1 cellular context compared by ENCODE assay signal in the genomic region with DNA sequence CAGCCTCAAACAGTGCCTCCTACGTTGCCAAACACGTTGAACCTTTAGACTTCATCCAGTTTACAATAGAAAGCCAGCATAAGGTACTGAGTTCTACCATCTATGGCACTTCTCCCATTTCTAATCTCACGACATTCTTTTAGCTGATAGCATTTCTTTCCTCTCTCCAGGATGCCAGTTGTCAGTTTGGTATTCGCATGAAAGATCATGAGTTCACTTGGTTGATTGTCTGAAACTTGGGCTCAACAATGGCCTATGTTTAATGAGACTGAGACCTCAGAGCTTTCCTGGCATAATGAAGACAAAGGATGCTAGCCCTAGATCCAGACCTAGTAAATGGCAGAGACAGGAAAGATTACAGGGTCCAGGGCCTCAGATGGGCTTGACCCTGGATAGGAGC.
TF ChIP-seq lines count a peak whose summit lies in the region.

No MANE protein-coding gene starts in this region.

TF ChIP-seq in GM23338, 12 proteins besides CTCF, POLR2A, EP300 and RAD21:
- TF ChIP-seq, protein P1, sequence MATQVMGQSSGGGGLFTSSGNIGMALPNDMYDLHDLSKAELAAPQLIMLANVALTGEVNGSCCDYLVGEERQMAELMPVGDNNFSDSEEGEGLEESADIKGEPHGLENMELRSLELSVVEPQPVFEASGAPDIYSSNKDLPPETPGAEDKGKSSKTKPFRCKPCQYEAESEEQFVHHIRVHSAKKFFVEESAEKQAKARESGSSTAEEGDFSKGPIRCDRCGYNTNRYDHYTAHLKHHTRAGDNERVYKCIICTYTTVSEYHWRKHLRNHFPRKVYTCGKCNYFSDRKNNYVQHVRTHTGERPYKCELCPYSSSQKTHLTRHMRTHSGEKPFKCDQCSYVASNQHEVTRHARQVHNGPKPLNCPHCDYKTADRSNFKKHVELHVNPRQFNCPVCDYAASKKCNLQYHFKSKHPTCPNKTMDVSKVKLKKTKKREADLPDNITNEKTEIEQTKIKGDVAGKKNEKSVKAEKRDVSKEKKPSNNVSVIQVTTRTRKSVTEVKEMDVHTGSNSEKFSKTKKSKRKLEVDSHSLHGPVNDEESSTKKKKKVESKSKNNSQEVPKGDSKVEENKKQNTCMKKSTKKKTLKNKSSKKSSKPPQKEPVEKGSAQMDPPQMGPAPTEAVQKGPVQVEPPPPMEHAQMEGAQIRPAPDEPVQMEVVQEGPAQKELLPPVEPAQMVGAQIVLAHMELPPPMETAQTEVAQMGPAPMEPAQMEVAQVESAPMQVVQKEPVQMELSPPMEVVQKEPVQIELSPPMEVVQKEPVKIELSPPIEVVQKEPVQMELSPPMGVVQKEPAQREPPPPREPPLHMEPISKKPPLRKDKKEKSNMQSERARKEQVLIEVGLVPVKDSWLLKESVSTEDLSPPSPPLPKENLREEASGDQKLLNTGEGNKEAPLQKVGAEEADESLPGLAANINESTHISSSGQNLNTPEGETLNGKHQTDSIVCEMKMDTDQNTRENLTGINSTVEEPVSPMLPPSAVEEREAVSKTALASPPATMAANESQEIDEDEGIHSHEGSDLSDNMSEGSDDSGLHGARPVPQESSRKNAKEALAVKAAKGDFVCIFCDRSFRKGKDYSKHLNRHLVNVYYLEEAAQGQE (IDR thresholded peaks at IDR 0.05; ENCODE audit: unreplicated experiment): no peak
- TF ChIP-seq, protein P2, sequence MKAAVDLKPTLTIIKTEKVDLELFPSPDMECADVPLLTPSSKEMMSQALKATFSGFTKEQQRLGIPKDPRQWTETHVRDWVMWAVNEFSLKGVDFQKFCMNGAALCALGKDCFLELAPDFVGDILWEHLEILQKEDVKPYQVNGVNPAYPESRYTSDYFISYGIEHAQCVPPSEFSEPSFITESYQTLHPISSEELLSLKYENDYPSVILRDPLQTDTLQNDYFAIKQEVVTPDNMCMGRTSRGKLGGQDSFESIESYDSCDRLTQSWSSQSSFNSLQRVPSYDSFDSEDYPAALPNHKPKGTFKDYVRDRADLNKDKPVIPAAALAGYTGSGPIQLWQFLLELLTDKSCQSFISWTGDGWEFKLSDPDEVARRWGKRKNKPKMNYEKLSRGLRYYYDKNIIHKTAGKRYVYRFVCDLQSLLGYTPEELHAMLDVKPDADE (IDR thresholded peaks at IDR 0.05): no peak
- no peak for TF ChIP-seq POLR2AphosphoS5 (IDR thresholded peaks at IDR 0.05; ENCODE audit: low read depth)
- TF ChIP-seq JUNB (IDR thresholded peaks at IDR 0.05; ENCODE audit: unreplicated experiment): no peak
- no peak for TF ChIP-seq CREB1 (CRISPR knock-in tag; IDR thresholded peaks at IDR 0.05; ENCODE audit: low read depth)
- TF ChIP-seq, protein P3, sequence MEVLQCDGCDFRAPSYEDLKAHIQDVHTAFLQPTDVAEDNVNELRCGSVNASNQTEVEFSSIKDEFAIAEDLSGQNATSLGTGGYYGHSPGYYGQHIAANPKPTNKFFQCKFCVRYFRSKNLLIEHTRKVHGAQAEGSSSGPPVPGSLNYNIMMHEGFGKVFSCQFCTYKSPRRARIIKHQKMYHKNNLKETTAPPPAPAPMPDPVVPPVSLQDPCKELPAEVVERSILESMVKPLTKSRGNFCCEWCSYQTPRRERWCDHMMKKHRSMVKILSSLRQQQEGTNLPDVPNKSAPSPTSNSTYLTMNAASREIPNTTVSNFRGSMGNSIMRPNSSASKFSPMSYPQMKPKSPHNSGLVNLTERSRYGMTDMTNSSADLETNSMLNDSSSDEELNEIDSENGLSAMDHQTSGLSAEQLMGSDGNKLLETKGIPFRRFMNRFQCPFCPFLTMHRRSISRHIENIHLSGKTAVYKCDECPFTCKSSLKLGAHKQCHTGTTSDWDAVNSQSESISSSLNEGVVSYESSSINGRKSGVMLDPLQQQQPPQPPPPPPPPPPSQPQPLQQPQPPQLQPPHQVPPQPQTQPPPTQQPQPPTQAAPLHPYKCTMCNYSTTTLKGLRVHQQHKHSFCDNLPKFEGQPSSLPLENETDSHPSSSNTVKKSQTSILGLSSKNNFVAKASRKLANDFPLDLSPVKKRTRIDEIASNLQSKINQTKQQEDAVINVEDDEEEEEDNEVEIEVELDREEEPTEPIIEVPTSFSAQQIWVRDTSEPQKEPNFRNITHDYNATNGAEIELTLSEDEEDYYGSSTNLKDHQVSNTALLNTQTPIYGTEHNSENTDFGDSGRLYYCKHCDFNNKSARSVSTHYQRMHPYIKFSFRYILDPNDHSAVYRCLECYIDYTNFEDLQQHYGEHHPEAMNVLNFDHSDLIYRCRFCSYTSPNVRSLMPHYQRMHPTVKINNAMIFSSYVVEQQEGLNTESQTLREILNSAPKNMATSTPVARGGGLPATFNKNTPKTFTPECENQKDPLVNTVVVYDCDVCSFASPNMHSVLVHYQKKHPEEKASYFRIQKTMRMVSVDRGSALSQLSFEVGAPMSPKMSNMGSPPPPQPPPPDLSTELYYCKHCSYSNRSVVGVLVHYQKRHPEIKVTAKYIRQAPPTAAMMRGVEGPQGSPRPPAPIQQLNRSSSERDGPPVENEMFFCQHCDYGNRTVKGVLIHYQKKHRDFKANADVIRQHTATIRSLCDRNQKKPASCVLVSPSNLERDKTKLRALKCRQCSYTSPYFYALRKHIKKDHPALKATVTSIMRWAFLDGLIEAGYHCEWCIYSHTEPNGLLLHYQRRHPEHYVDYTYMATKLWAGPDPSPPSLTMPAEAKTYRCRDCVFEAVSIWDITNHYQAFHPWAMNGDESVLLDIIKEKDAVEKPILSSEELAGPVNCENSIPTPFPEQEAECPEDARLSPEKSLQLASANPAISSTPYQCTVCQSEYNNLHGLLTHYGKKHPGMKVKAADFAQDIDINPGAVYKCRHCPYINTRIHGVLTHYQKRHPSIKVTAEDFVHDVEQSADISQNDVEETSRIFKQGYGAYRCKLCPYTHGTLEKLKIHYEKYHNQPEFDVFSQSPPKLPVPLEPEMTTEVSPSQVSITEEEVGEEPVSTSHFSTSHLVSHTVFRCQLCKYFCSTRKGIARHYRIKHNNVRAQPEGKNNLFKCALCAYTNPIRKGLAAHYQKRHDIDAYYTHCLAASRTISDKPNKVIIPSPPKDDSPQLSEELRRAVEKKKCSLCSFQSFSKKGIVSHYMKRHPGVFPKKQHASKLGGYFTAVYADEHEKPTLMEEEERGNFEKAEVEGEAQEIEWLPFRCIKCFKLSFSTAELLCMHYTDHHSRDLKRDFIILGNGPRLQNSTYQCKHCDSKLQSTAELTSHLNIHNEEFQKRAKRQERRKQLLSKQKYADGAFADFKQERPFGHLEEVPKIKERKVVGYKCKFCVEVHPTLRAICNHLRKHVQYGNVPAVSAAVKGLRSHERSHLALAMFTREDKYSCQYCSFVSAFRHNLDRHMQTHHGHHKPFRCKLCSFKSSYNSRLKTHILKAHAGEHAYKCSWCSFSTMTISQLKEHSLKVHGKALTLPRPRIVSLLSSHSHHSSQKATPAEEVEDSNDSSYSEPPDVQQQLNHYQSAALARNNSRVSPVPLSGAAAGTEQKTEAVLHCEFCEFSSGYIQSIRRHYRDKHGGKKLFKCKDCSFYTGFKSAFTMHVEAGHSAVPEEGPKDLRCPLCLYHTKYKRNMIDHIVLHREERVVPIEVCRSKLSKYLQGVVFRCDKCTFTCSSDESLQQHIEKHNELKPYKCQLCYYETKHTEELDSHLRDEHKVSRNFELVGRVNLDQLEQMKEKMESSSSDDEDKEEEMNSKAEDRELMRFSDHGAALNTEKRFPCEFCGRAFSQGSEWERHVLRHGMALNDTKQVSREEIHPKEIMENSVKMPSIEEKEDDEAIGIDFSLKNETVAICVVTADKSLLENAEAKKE (CRISPR knock-in tag; IDR thresholded peaks at IDR 0.05): no peak
- no peak for TF ChIP-seq NANOG (IDR thresholded peaks at IDR 0.05; ENCODE audit: borderline replicate concordance)
- TF ChIP-seq EZH2phosphoT487 (IDR thresholded peaks at IDR 0.05; ENCODE audit: unreplicated experiment): no peak
